ENCODE assay signal across 8 cellular contexts in the genomic region with DNA sequence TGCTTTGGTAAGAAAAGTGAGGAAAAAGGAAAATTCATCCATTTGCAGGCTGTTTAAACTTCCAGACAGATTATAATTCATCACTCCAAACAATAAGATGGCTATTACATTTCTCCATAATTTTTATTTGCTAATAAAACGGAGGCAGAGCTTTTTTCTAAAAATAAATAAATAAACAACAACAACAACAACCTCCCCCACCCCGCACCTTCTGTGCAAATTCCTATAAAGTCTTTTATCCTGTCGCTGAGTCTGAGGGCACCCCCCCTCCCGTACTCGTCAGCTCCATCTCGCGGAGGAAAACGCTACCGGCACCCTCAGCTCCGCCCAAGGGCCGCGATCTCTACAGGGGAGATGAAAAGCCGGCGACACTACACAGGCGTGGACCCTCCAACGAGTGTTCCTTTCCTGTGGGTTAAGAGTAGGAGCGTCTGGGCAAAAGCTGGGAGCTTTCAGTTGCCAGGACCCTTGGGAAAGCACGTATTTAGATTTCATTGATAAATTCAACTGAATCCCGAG. TPM values are rescaled to one million over a fixed set of nuclear protein-coding genes. Genes with fewer than 3 reads are reported as not detected.
DNase-seq lines count a peak whose midpoint lies in the region; ATAC-seq, FAIRE-seq and TF ChIP-seq lines count a peak whose summit lies in the region.

No MANE protein-coding gene starts in this region.

- no peak for TF ChIP-seq CTCF in activated B cell treated with CpG ODN at 0.5 μM for 24 hours (IDR thresholded peaks at IDR 0.05)
- peak; percentile 81 for TF ChIP-seq CTCF in bronchial epithelial cell (IDR thresholded peaks at IDR 0.05; ENCODE audit: insufficient read depth, low read length, severe bottlenecking)
- peak; percentile 70 to 95 (median 89) for TF ChIP-seq CTCF in spleen (IDR thresholded peaks at IDR 0.05 in 8 of 11, conservative IDR thresholded peaks at IDR 0.05 in 3 of 11)

- H3K4me3 Mint-ChIP-seq in activated B cell treated with CpG ODN at 0.5 μM for 24 hours (peak overlapping the region; percentile 93), immature natural killer cell (peak overlapping the region; percentile 84 to 94 (median 88))

- no peaks in the 10 kb centered on the region for H3K36me3 ChIP-seq in bronchial epithelial cell (ENCODE audit: control insufficient read depth, insufficient read depth, low read length)
- no peaks in the 10 kb centered on the region for H3K36me3 ChIP-seq in spleen

- 0 to 1% (median 1%) methylated on average over 19 of the region's 19 CpGs for WGBS in spleen, 5 donors

- intact Hi-C loops in activated B cell treated with CpG ODN at 0.5 μM for 24 hours (cut with micrococcal nuclease) = loop anchor here (1.0 to 10.0 kb wide), 7 partner anchors 137 to 1127 kb away; a partner anchor contains a TSS
- intact Hi-C loops in spleen (cut with DNase I; ENCODE audit: low total_unique reads) = loop anchor here (5.0 to 10.0 kb wide), 2 partner anchors 81 to 133 kb away; no protein-coding TSS in a partner anchor

- POLR2A ChIA-PET in activated B cell treated with CpG ODN at 0.5 μM for 24 hours (lab: Charles Lee) = interaction anchor here (0.6 to 3.2 kb wide), 5 partner anchors 78 to 1126 kb away, joined by 3 to 42 read pairs (median 6); a partner anchor contains a TSS

- peaks cover 19 to 43% (median 29%) of the 10 kb centered on the region in 6 donors for H3K4me1 ChIP-seq in spleen

- ATAC-seq in GM18870 (IDR thresholded peaks at IDR 0.05; ENCODE audit: unreplicated experiment) (peak; percentile 39), HG03139 (IDR thresholded peaks at IDR 0.05; ENCODE audit: unreplicated experiment) (peak; percentile 56), activated B cell treated with CpG ODN at 0.5 μM for 24 hours (ENCODE audit: low read depth) (peak; percentile 64)

- H3K4me3 ChIP-seq in bronchial epithelial cell (ENCODE audit: low read depth, low read length) (peak overlapping the region; percentile 85), spleen (peak overlapping the region; percentile 58 to 97 (median 85))

- CTCF ChIA-PET in activated B cell treated with CpG ODN at 0.5 μM for 24 hours (lab: Charles Lee) = interaction anchor here (0.9 to 1.5 kb wide), 8 partner anchors 9 to 268 kb away, joined by 3 to 25 read pairs (median 4); a partner anchor contains a TSS

- H3K36me3 Mint-ChIP-seq in activated B cell treated with CpG ODN at 0.5 μM for 24 hours (ENCODE audit: low read depth) (peaks cover 7% of the 10 kb centered on the region), immature natural killer cell (no peaks in the 10 kb centered on the region)

- peak; percentile 79 for DNase-seq in 8988T
- peak; percentile 70 for DNase-seq in NCI-H2227 treated with DMSO at 0.1 percent for 48 hours (lab: John Stamatoyannopoulos, UW)
- DNase-seq in activated B cell treated with CpG ODN at 0.5 μM for 24 hours = peak; percentile 72
- DNase-seq in bronchial epithelial cell (ENCODE audit: low read depth) = peak; percentile 67
- peak; percentile 69 to 76 (median 73) for DNase-seq in immature natural killer cell
- peak; percentile 96 for DNase-seq in spleen

- H3K27me3 Mint-ChIP-seq in activated B cell treated with CpG ODN at 0.5 μM for 24 hours (no peaks in the 10 kb centered on the region), immature natural killer cell (ENCODE audit: low read depth in 3 of 3) (peaks cover 5 to 17% (median 7%) of the 10 kb centered on the region in 3 donors)

- no peaks in the 10 kb centered on the region for H3K27me3 ChIP-seq in bronchial epithelial cell (ENCODE audit: control insufficient read depth, insufficient read depth, low read length)
- H3K27me3 ChIP-seq in spleen (replicated peaks in 1 of 7) = no peaks in the 10 kb centered on the region

- H3K27ac Mint-ChIP-seq in activated B cell treated with CpG ODN at 0.5 μM for 24 hours = peak overlapping the region; percentile 93
- peak overlapping the region; percentile 89 to 96 (median 91) for H3K27ac Mint-ChIP-seq in immature natural killer cell

- no peaks in the 10 kb centered on the region for H3K9me3 ChIP-seq in spleen

- H3K9me3 Mint-ChIP-seq in activated B cell treated with CpG ODN at 0.5 μM for 24 hours = no peaks in the 10 kb centered on the region
- H3K9me3 Mint-ChIP-seq in immature natural killer cell = no peaks in the 10 kb centered on the region

- TF ChIP-seq POLR2A in spleen (IDR thresholded peaks at IDR 0.05) = no peak

- no peak for FAIRE-seq in bronchial epithelial cell (lab: Jason Lieb, UNC)

- H3K27ac ChIP-seq in spleen = peak overlapping the region; percentile 94 to 100 (median 99)

- peaks cover 28% of the 10 kb centered on the region for H3K4me1 Mint-ChIP-seq in activated B cell treated with CpG ODN at 0.5 μM for 24 hours
- H3K4me1 Mint-ChIP-seq in immature natural killer cell = peaks cover 23 to 31% of the 10 kb centered on the region in 2 donors

RNA-seq across cellular contexts. Expression of a gene that starts 1.0 kb away (rescaled TPM):
- total RNA-seq in activated B cell treated with CpG ODN at 0.5 μM for 24 hours = 61.1 and 68.8 TPM in 2 replicates
- total RNA-seq in bronchial epithelial cell = 79.4 and 89.5 TPM in 2 replicates
- polyA plus RNA-seq in immature natural killer cell = 100 to 1,000 TPM; 145 to 206 (median 167) TPM
- 10 to 100 TPM; 46.0 to 72.2 (median 69.6) TPM for total RNA-seq in spleen
- 10 to 100 TPM; 35.7 to 80.1 (median 60.7) TPM for polyA plus RNA-seq in spleen

Comparison
In these comparisons a context has a peak if more than half of its experiments do, and no peak if none do; other contexts are left out.
1. Peak in every context shown above with its lines: DNase-seq, ATAC-seq, H3K4me3 ChIP-seq and H3K27ac ChIP-seq.